ENCODE assay signal across 20 cellular contexts in genomic region chr10:112906945-112907344, GRCh38.
"Had no signal": no experiment of that assay in that cellular context is flagged by ENCODE, and none has a peak within 500 bp of the region (broad histone marks: within the 10 kb centered on the region; RNA-seq: fewer than 3 reads in every experiment).

No MANE protein-coding gene starts in this region.

- DNase-seq: cerebellar nuclear complex; cortex of kidney; head of caudate nucleus; kidney; left lung; mammary epithelial cell; mesendoderm; midbrain; naive thymus-derived CD4-positive, alpha-beta T cell; nucleus accumbens; psoas muscle; right cardiac atrium; sigmoid colon; stimulated activated CD4-positive, alpha-beta T cell treated with anti-CD3 and anti-CD28 coated beads, Interleukin-2, amount 100 ng/mL, for 24 hours; stimulated activated CD4-positive, alpha-beta T cell treated with anti-CD3 and anti-CD28 coated beads, Interleukin-4, amount 100 ng/mL, for 24 hours; stimulated activated naive CD4-positive, alpha-beta T cell treated with Interleukin-2 at 50 U/mL for 16 hours; stomach had no signal

- H3K36me3 ChIP-seq: left lung, neural progenitor cell, sigmoid colon, stomach had no signal

- H3K4me3 ChIP-seq: hepatocyte, left lung, neural progenitor cell, psoas muscle, sigmoid colon, stomach had no signal

- H3K9me3 ChIP-seq: left lung, psoas muscle, sigmoid colon, stomach had no signal

- H3K79me2 ChIP-seq: hepatocyte had no signal

- H3K4me1 ChIP-seq: left lung, neural progenitor cell, psoas muscle, sigmoid colon, stomach had no signal

- H3K4me2 ChIP-seq: hepatocyte, neural progenitor cell had no signal

- ATAC-seq: left lung; naive thymus-derived CD4-positive, alpha-beta T cell; psoas muscle; stimulated activated effector memory CD8-positive, alpha-beta T cell treated with anti-CD3 and anti-CD28 coated beads, Interleukin-12 subunit alpha, Interleukin-12 subunit beta, amount 100 ng/mL, for 72 hours had no signal

- H3K27ac ChIP-seq: hepatocyte, left lung, neural progenitor cell, psoas muscle, sigmoid colon, stomach had no signal

- H3K9ac ChIP-seq: neural progenitor cell had no signal

- H2AFZ ChIP-seq: hepatocyte, neural progenitor cell had no signal

- H3K27me3 ChIP-seq: hepatocyte, left lung, neural progenitor cell, sigmoid colon, stomach had no signal
